16 cellular contexts compared by ENCODE assay signal in genomic region chr3:41286305-41286704, GRCh38.
DNase-seq lines count a peak whose midpoint lies in the region; ATAC-seq and TF ChIP-seq lines count a peak whose summit lies in the region.
"Had no signal": no experiment of that assay in that cellular context is flagged by ENCODE, and none has a peak within 500 bp of the region (broad histone marks: within the 10 kb centered on the region; RNA-seq: fewer than 3 reads in every experiment).

No MANE protein-coding gene starts in this region.

- no peak overlapping the region for H3K4me3 ChIP-seq in SK-N-SH (ENCODE audit: low read depth in 2 of 2, low read length in 1 of 2)
- no peak overlapping the region for H3K4me3 ChIP-seq in BLaER1
- H3K4me3 ChIP-seq in Loucy (ENCODE audit: low read length, poor library complexity, severe bottlenecking): no peak overlapping the region
- H3K4me3 ChIP-seq in endodermal cell (ENCODE audit: low read length): no peak overlapping the region
- H3K4me3 ChIP-seq in testis: no peak overlapping the region

- no peaks in the 10 kb centered on the region for H3K9me3 ChIP-seq in SK-N-SH
- H3K9me3 ChIP-seq in BLaER1: no peaks in the 10 kb centered on the region
- no peaks in the 10 kb centered on the region for H3K9me3 ChIP-seq in Loucy (ENCODE audit: insufficient read depth, low read depth, low read length)
- H3K9me3 ChIP-seq in endodermal cell (ENCODE audit: control insufficient read depth, low read length): no peaks in the 10 kb centered on the region
- H3K9me3 ChIP-seq in testis: no peaks in the 10 kb centered on the region

- intact Hi-C loops in testis (cut with DNase I; ENCODE audit: low total_unique reads): no loop called here

- H3K27ac ChIP-seq in SK-N-SH (ENCODE audit: low read depth in 2 of 2, low read length in 1 of 2): no peak overlapping the region
- H3K27ac ChIP-seq in BLaER1: no peak overlapping the region
- H3K27ac ChIP-seq in endodermal cell (ENCODE audit: low read depth, low read length): no peak overlapping the region
- H3K27ac ChIP-seq in testis: no peak overlapping the region

- H3K27me3 ChIP-seq in SK-N-SH (ENCODE audit: insufficient read depth) (no peaks in the 10 kb centered on the region), BLaER1 (no peaks in the 10 kb centered on the region), Loucy (ENCODE audit: insufficient read depth, low read length, poor library complexity, severe bottlenecking) (no peaks in the 10 kb centered on the region), endodermal cell (ENCODE audit: control insufficient read depth, insufficient read depth, low read length, poor library complexity, severe bottlenecking) (no peaks in the 10 kb centered on the region), testis (no peaks in the 10 kb centered on the region)

- H3K4me2 ChIP-seq in SK-N-SH: no peak overlapping the region
- peak overlapping the region; percentile 11; the same call in 1 of the 2 replicates for H3K4me2 ChIP-seq in BLaER1
- no peak overlapping the region for H3K4me2 ChIP-seq in Loucy (ENCODE audit: low read depth, low read length, poor library complexity, severe bottlenecking)

- DNase-seq in SK-N-SH (no peak), endodermal cell (no peak), testis (no peak)
- DNase-seq: ACHN, EL, IMR-90, NCI-H187, NCI-H226, NCI-H526 treated with DMSO at 0.1 percent for 48 hours had no signal

- TF ChIP-seq RAD21 in SK-N-SH (IDR thresholded peaks at IDR 0.05; ENCODE audit: low read length): peak; percentile 27

- CTCF ChIA-PET in SK-N-SH (lab: Yijun Ruan, JAX): interaction anchor here (0.9 kb wide), 1 partner anchor 17 kb away, joined by 3 read pairs; no protein-coding TSS in a partner anchor

- no peak overlapping the region for H3K9ac ChIP-seq in SK-N-SH
- H3K9ac ChIP-seq in BLaER1: no peak overlapping the region
- no peak overlapping the region for H3K9ac ChIP-seq in Loucy (ENCODE audit: low read depth, low read length, poor library complexity, severe bottlenecking)
- H3K9ac ChIP-seq in endodermal cell (ENCODE audit: extremely low read depth, low read length, poor library complexity, severe bottlenecking): no peak overlapping the region

- H3K27ac Mint-ChIP-seq in endodermal cell: no peak overlapping the region
- H3K27ac Mint-ChIP-seq in stimulated activated memory B cell treated with anti-CD40 and anti-IgM and Interleukin-4, amounts not matched to agents 10 μg/mL and 1 μg/mL and 100 μg/mL, for 72 hours: no peak overlapping the region
- H3K27ac Mint-ChIP-seq: T-helper 1 cell treated with Interleukin-12 subunit alpha and Interleukin-12 subunit beta and Interleukin-4 antibody, amounts not matched to agents 30 μg/mL and 1 μg/mL, for 36 hours had no signal

- peaks cover 23% of the 10 kb centered on the region for H3K4me1 Mint-ChIP-seq in endodermal cell
- H3K4me1 Mint-ChIP-seq in stimulated activated memory B cell treated with anti-CD40 and anti-IgM and Interleukin-4, amounts not matched to agents 10 μg/mL and 1 μg/mL and 100 μg/mL, for 72 hours: no peaks in the 10 kb centered on the region

- ATAC-seq in SK-N-SH treated with all-trans-retinoic acid at 6 μM for 48 hours (no peak), GM21390 (IDR thresholded peaks at IDR 0.05; ENCODE audit: unreplicated experiment) (no peak)
- ATAC-seq in stimulated activated memory B cell treated with anti-CD40 and anti-IgM and Interleukin-4, amounts not matched to agents 10 μg/mL and 1 μg/mL and 100 μg/mL, for 72 hours: no peak
- ATAC-seq: Panc1 had no signal

- TF ChIP-seq EP300 in SK-N-SH (IDR thresholded peaks at IDR 0.05; ENCODE audit: borderline replicate concordance in 1 of 2, low read depth in 1 of 2, low read length in 1 of 2): no peak

- WGBS in SK-N-SH (ENCODE audit: low lambda C conversion rate): 68% methylated on average over 6 of the region's 6 CpGs
- WGBS in endodermal cell (ENCODE audit: insufficient coverage in 1 of 2, insufficient read length in 1 of 2), 2 experiments: 60 to 67% methylated on average over 5 to 6 of the region's 6 CpGs
- 87 to 88% methylated on average over 6 of the region's 6 CpGs for WGBS in testis, 2 donors

- POLR2A ChIA-PET in SK-N-SH (lab: Yijun Ruan, JAX): no interaction called here

- H4K20me1 ChIP-seq in SK-N-SH (ENCODE audit: insufficient read depth): no peaks in the 10 kb centered on the region
- no peaks in the 10 kb centered on the region for H4K20me1 ChIP-seq in BLaER1
- no peaks in the 10 kb centered on the region for H4K20me1 ChIP-seq in Loucy (ENCODE audit: insufficient read depth, low read length, poor library complexity, severe bottlenecking)

- H3F3A ChIP-seq in SK-N-SH (replicated peaks; ENCODE audit: insufficient read depth) (no peaks in the 10 kb centered on the region), Loucy (ENCODE audit: low read depth) (no peaks in the 10 kb centered on the region)

- H3K36me3 Mint-ChIP-seq in endodermal cell (ENCODE audit: low read depth): no peaks in the 10 kb centered on the region
- H3K36me3 Mint-ChIP-seq in stimulated activated memory B cell treated with anti-CD40 and anti-IgM and Interleukin-4, amounts not matched to agents 10 μg/mL and 1 μg/mL and 100 μg/mL, for 72 hours: peaks cover 13% of the 10 kb centered on the region

- TF ChIP-seq POLR2A in testis (IDR thresholded peaks at IDR 0.05): no peak

- H3K36me3 ChIP-seq in SK-N-SH (replicated peaks in 1 of 2; ENCODE audit: control insufficient read depth in 1 of 2, insufficient read depth in 2 of 2, low read length in 1 of 2) (no peaks in the 10 kb centered on the region), BLaER1 (no peaks in the 10 kb centered on the region), Loucy (ENCODE audit: insufficient read depth, low read length) (no peaks in the 10 kb centered on the region), endodermal cell (ENCODE audit: control insufficient read depth, insufficient read depth, low read length) (no peaks in the 10 kb centered on the region), testis (ENCODE audit: low read depth, missing control alignments) (no peaks in the 10 kb centered on the region)

- H2AFZ ChIP-seq in SK-N-SH (ENCODE audit: low read depth): no peak overlapping the region
- no peak overlapping the region for H2AFZ ChIP-seq in Loucy (ENCODE audit: low read length)

- TF ChIP-seq CTCF in SK-N-SH (IDR thresholded peaks at IDR 0.05) (no peak), Loucy (conservative IDR thresholded peaks at IDR 0.05; ENCODE audit: low read length) (peak; percentile 23; the same call in 1 of the 2 replicates), endodermal cell (conservative IDR thresholded peaks at IDR 0.05) (peak; percentile 51), testis (IDR thresholded peaks at IDR 0.05) (no peak)

- no peak overlapping the region for H3K4me3 Mint-ChIP-seq in endodermal cell
- H3K4me3 Mint-ChIP-seq in stimulated activated memory B cell treated with anti-CD40 and anti-IgM and Interleukin-4, amounts not matched to agents 10 μg/mL and 1 μg/mL and 100 μg/mL, for 72 hours: no peak overlapping the region
- H3K4me3 Mint-ChIP-seq: T-helper 1 cell treated with Interleukin-12 subunit alpha and Interleukin-12 subunit beta and Interleukin-4 antibody, amounts not matched to agents 30 μg/mL and 1 μg/mL, for 36 hours had no signal

- H3K4me1 ChIP-seq in SK-N-SH (ENCODE audit: control insufficient read depth in 1 of 2, insufficient read depth in 2 of 2, low read depth in 1 of 2, low read length in 1 of 2) (no peaks in the 10 kb centered on the region), BLaER1 (peaks cover 15% of the 10 kb centered on the region; the same call in 1 of the 2 replicates), Loucy (ENCODE audit: insufficient read depth, low read length, poor library complexity, severe bottlenecking) (peaks cover 5% of the 10 kb centered on the region), endodermal cell (ENCODE audit: control insufficient read depth, insufficient read depth, low read length) (no peaks in the 10 kb centered on the region), testis (no peaks in the 10 kb centered on the region)

- H3K27me3 Mint-ChIP-seq in endodermal cell (ENCODE audit: insufficient read depth): no peaks in the 10 kb centered on the region
- no peaks in the 10 kb centered on the region for H3K27me3 Mint-ChIP-seq in stimulated activated memory B cell treated with anti-CD40 and anti-IgM and Interleukin-4, amounts not matched to agents 10 μg/mL and 1 μg/mL and 100 μg/mL, for 72 hours

- peaks cover 29% of the 10 kb centered on the region for H3K9me3 Mint-ChIP-seq in endodermal cell
- peaks cover 8% of the 10 kb centered on the region for H3K9me3 Mint-ChIP-seq in stimulated activated memory B cell treated with anti-CD40 and anti-IgM and Interleukin-4, amounts not matched to agents 10 μg/mL and 1 μg/mL and 100 μg/mL, for 72 hours
- H3K9me3 Mint-ChIP-seq: T-helper 1 cell treated with Interleukin-12 subunit alpha and Interleukin-12 subunit beta and Interleukin-4 antibody, amounts not matched to agents 30 μg/mL and 1 μg/mL, for 36 hours had no signal

- no peaks in the 10 kb centered on the region for H3K79me2 ChIP-seq in SK-N-SH (ENCODE audit: insufficient read depth)
- H3K79me2 ChIP-seq in Loucy (ENCODE audit: insufficient read depth, low read length): no peaks in the 10 kb centered on the region

- H3K9me2 ChIP-seq in SK-N-SH (no peaks in the 10 kb centered on the region), Loucy (replicated peaks; ENCODE audit: low read depth, low read length) (no peaks in the 10 kb centered on the region)

TF ChIP-seq in SK-N-SH, 30 proteins besides CTCF, POLR2A, EP300 and RAD21:
- no peak for TF ChIP-seq YY1 (IDR thresholded peaks at IDR 0.05; ENCODE audit: low read depth)
- TF ChIP-seq CHD2 (IDR thresholded peaks at IDR 0.05; ENCODE audit: low read length, partially characterized antibody): no peak
- TF ChIP-seq GATA2 (CRISPR knock-in tag; IDR thresholded peaks at IDR 0.05): no peak
- TF ChIP-seq SIN3A (IDR thresholded peaks at IDR 0.05; ENCODE audit: borderline replicate concordance, low read depth, low read length): no peak
- TF ChIP-seq MEF2A (IDR thresholded peaks at IDR 0.05; ENCODE audit: borderline replicate concordance, low read depth): no peak
- no peak for TF ChIP-seq POLR2AphosphoS5 (IDR thresholded peaks at IDR 0.05; ENCODE audit: low read depth, low read length)

TF ChIP-seq in SK-N-SH treated with all-trans-retinoic acid at 6 μM for 48 hours, 23 proteins besides CTCF, POLR2A, EP300 and RAD21 (continues in another document):
- no peak for TF ChIP-seq BACH2 (CRISPR knock-in tag; IDR thresholded peaks at IDR 0.05; ENCODE audit: borderline replicate concordance)
- no peak for TF ChIP-seq GLIS3 (CRISPR knock-in tag; IDR thresholded peaks at IDR 0.05)
- TF ChIP-seq ZFP3 (CRISPR knock-in tag; IDR thresholded peaks at IDR 0.05): no peak
- no peak for TF ChIP-seq SNAI2 (CRISPR knock-in tag; IDR thresholded peaks at IDR 0.05)
- TF ChIP-seq TOX (CRISPR knock-in tag; IDR thresholded peaks at IDR 0.05; ENCODE audit: borderline replicate concordance): no peak
- no peak for TF ChIP-seq ZFP30 (CRISPR knock-in tag; IDR thresholded peaks at IDR 0.05)

Comparison
In these comparisons a context has a peak if more than half of its experiments do, and no peak if none do; other contexts are left out.
1. CTCF ChIP-seq: peak in Loucy (single experiment) and endodermal cell (single experiment); none in SK-N-SH (single experiment) and testis (0 of 3).